In the genomic region with DNA sequence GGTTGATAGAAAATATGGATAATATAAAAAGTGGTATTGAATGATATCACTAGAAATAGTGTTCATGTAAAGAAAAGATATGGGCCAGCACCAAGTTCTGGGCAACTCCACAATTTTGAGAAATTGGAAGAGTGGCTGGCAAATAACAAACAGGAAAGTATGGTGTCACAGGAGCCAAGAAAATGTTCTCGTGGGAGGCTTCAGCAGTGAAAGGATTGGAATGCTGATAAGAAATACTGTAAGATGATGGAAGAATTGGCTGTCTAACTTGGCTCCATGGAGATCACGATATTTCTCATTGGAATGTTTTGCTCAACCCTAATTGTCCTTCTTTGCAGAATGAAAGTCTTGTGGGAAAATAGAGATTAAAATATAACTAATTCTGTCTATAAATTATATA, we compare ENCODE assay signal across 17 cellular contexts.
A peak's percentile ranks its signal among the peaks of the same experiment; 100 is the strongest.
DNase-seq lines count a peak whose midpoint lies in the region; ATAC-seq and TF ChIP-seq lines count a peak whose summit lies in the region.
"Had no signal": no experiment of that assay in that cellular context is flagged by ENCODE, and none has a peak within 500 bp of the region (broad histone marks: within the 10 kb centered on the region; RNA-seq: fewer than 3 reads in every experiment).

No MANE protein-coding gene starts in this region.

- H3K27ac ChIP-seq in endodermal cell (ENCODE audit: low read depth, low read length), result peak overlapping the region; percentile 45
- H3K27ac ChIP-seq: 22Rv1; A549; BLaER1 treated with 17β-estradiol and CSF1 and Interleukin-3, amounts not matched to agents 10 nM and 100 nM; C4-2B had no signal

- H3K4me3 ChIP-seq in endodermal cell (ENCODE audit: low read length), result no peak overlapping the region
- H3K4me3 ChIP-seq: A549; BLaER1 treated with 17β-estradiol and CSF1 and Interleukin-3, amounts not matched to agents 10 nM and 100 nM had no signal

- no peaks in the 10 kb centered on the region for H3K27me3 Mint-ChIP-seq in endodermal cell (ENCODE audit: insufficient read depth)
- H3K27me3 Mint-ChIP-seq: B cell; CD4-positive, alpha-beta T cell had no signal

- no peak overlapping the region for H3K4me3 Mint-ChIP-seq in endodermal cell
- H3K4me3 Mint-ChIP-seq: B cell; CD4-positive, alpha-beta T cell; CD8-positive, alpha-beta T cell had no signal

- no peaks in the 10 kb centered on the region for H3K27me3 ChIP-seq in endodermal cell (ENCODE audit: control insufficient read depth, insufficient read depth, low read length, poor library complexity, severe bottlenecking)
- H3K27me3 ChIP-seq: BLaER1 treated with 17β-estradiol and CSF1 and Interleukin-3, amounts not matched to agents 10 nM and 100 nM had no signal

- no peaks in the 10 kb centered on the region for H3K9me3 Mint-ChIP-seq in endodermal cell

- H3K9me3 ChIP-seq in endodermal cell (ENCODE audit: control insufficient read depth, low read length), result no peaks in the 10 kb centered on the region
- H3K9me3 ChIP-seq: A549, Caco-2 had no signal

- H3K27ac Mint-ChIP-seq in endodermal cell, result no peak overlapping the region
- H3K27ac Mint-ChIP-seq: B cell; CD4-positive, alpha-beta T cell; CD8-positive, alpha-beta T cell had no signal

- no peaks in the 10 kb centered on the region for H3K4me1 Mint-ChIP-seq in endodermal cell
- H3K4me1 Mint-ChIP-seq: B cell had no signal

- DNase-seq in NCI-H226 (peak; percentile 65), endodermal cell (no peak), superior temporal gyrus (ENCODE audit: extremely low spot score) (peak; percentile 54), NCI-H2029 treated with DMSO at 0.1 percent for 48 hours (lab: John Stamatoyannopoulos, UW) (no peak)
- DNase-seq: AML-193; Caco-2; Calu3; CD4-positive, alpha-beta T cell; CD8-positive, alpha-beta T cell; DMS79 treated with DMSO at 0.1 percent for 48 hours; GF-D8 had no signal

- H3K4me1 ChIP-seq in endodermal cell (ENCODE audit: control insufficient read depth, insufficient read depth, low read length), result peaks cover 3% of the 10 kb centered on the region
- H3K4me1 ChIP-seq: A549; BLaER1 treated with 17β-estradiol and CSF1 and Interleukin-3, amounts not matched to agents 10 nM and 100 nM; Caco-2 had no signal

- H3K36me3 ChIP-seq in endodermal cell (ENCODE audit: control insufficient read depth, insufficient read depth, low read length), result no peaks in the 10 kb centered on the region
- H3K36me3 ChIP-seq: BLaER1 treated with 17β-estradiol and CSF1 and Interleukin-3, amounts not matched to agents 10 nM and 100 nM had no signal

- H3K36me3 Mint-ChIP-seq in endodermal cell (ENCODE audit: low read depth), result no peaks in the 10 kb centered on the region
- H3K36me3 Mint-ChIP-seq: CD8-positive, alpha-beta T cell had no signal

- no peak for TF ChIP-seq CTCF in endodermal cell (conservative IDR thresholded peaks at IDR 0.05)

- H3K9ac ChIP-seq in endodermal cell (ENCODE audit: extremely low read depth, low read length, poor library complexity, severe bottlenecking), result no peak overlapping the region
- H3K9ac ChIP-seq: BLaER1 treated with 17β-estradiol and CSF1 and Interleukin-3, amounts not matched to agents 10 nM and 100 nM had no signal

- ATAC-seq in GM21717 (IDR thresholded peaks at IDR 0.05; ENCODE audit: unreplicated experiment), result no peak
- ATAC-seq: A549; CD8-positive, alpha-beta T cell had no signal

- 80 to 94% methylated on average over 1 to 2 of the region's 2 CpGs for WGBS in endodermal cell (ENCODE audit: insufficient coverage in 1 of 2, insufficient read length in 1 of 2), 2 experiments

Comparison
In these comparisons a context has a peak if more than half of its experiments do, and no peak if none do; other contexts are left out.
1. DNase-seq: peak in NCI-H226 (single experiment) and superior temporal gyrus (single experiment); none in endodermal cell (single experiment) and NCI-H2029 treated with DMSO at 0.1 percent for 48 hours (single experiment).